In genomic region chr1:218495931-218496330, GRCh38 we compare ENCODE assay signal across 1 cellular context.
TF ChIP-seq lines count a peak whose summit lies in the region.

No MANE protein-coding gene starts in this region.

TF ChIP-seq in SK-N-SH, 30 proteins besides CTCF, POLR2A, EP300 and RAD21 (continued from another document):
- no peak for TF ChIP-seq USF2 (IDR thresholded peaks at IDR 0.05; ENCODE audit: borderline replicate concordance, low read depth, low read length)
- no peak for TF ChIP-seq FOXJ3 (CRISPR knock-in tag; IDR thresholded peaks at IDR 0.05)
- TF ChIP-seq USF1 (IDR thresholded peaks at IDR 0.05; ENCODE audit: borderline replicate concordance, low read depth): no peak
- no peak for TF ChIP-seq TAF1 (IDR thresholded peaks at IDR 0.05; ENCODE audit: borderline replicate concordance, low read depth, low read length)
- no peak for TF ChIP-seq GATA2 (CRISPR knock-in tag; IDR thresholded peaks at IDR 0.05)
- TF ChIP-seq MEF2A (IDR thresholded peaks at IDR 0.05; ENCODE audit: borderline replicate concordance, low read depth): no peak
- no peak for TF ChIP-seq MAX (IDR thresholded peaks at IDR 0.05; ENCODE audit: low read depth)
- TF ChIP-seq SIN3A (IDR thresholded peaks at IDR 0.05; ENCODE audit: borderline replicate concordance, low read depth, low read length): no peak
